Comparison of ENCODE assay signal across 25 cellular contexts in the genomic region with DNA sequence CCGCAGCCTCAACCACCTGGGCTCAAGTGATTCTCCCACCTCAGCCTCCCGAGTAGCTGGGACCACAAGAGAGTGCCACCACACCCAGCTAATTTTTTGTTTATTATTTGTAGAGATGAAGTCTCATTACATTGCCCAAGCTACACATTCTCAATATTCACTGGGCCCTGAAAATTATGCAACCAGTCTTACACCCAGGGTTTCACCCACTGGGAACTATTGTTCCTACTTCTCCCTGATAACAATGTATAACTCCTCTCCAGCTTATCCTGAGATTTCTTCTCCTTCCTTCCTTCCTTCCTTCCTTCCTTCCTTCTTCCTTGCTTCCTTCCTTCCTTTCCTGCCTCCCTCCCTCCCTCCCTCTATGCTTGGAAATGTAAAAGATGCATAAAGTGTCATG. TPM values are rescaled to one million over a fixed set of nuclear protein-coding genes. Genes with fewer than 3 reads are reported as not detected.
DNase-seq lines count a peak whose midpoint lies in the region; ATAC-seq and TF ChIP-seq lines count a peak whose summit lies in the region.
"Had no signal": no experiment of that assay in that cellular context is flagged by ENCODE, and none has a peak within 500 bp of the region (broad histone marks: within the 10 kb centered on the region; RNA-seq: fewer than 3 reads in every experiment).

No MANE protein-coding gene starts in this region.

- peaks cover 4% of the 10 kb centered on the region for H3K36me3 Mint-ChIP-seq in endothelial cell (ENCODE audit: low read depth, unreplicated experiment)
- H3K36me3 Mint-ChIP-seq in Caco-2 (ENCODE audit: insufficient read depth, unreplicated experiment): no peaks in the 10 kb centered on the region
- H3K36me3 Mint-ChIP-seq: CD8-positive, alpha-beta T cell had no signal

- H3K27ac Mint-ChIP-seq in endothelial cell (ENCODE audit: unreplicated experiment): peak overlapping the region; percentile 25
- no peak overlapping the region for H3K27ac Mint-ChIP-seq in Caco-2 (ENCODE audit: unreplicated experiment)
- H3K27ac Mint-ChIP-seq: B cell; CD4-positive, alpha-beta T cell; CD8-positive, alpha-beta T cell had no signal

- POLR2A ChIA-PET in A673 (lab: Charles Lee; ENCODE audit: low non-redundant PET) (no interaction called here), Caco-2 (lab: Charles Lee) (no interaction called here)

- no peak for ATAC-seq in GM19023 (IDR thresholded peaks at IDR 0.05; ENCODE audit: unreplicated experiment)
- ATAC-seq: A549; CD8-positive, alpha-beta T cell; GM12878 had no signal

- intact Hi-C loops in A673 (cut with micrococcal nuclease; ENCODE audit: unreplicated experiment) (no loop called here), Caco-2 (cut with micrococcal nuclease; ENCODE audit: unreplicated experiment) (no loop called here)

- no peaks in the 10 kb centered on the region for H3K9me3 Mint-ChIP-seq in endothelial cell (ENCODE audit: unreplicated experiment)
- H3K9me3 Mint-ChIP-seq in Caco-2 (ENCODE audit: unreplicated experiment): no peaks in the 10 kb centered on the region
- H3K9me3 Mint-ChIP-seq: CD4-positive, alpha-beta T cell; CD8-positive, alpha-beta T cell had no signal

- H3K27me3 ChIP-seq in A673 (replicated peaks; ENCODE audit: insufficient read depth, low read depth, low read length, poor library complexity): no peaks in the 10 kb centered on the region
- no peaks in the 10 kb centered on the region for H3K27me3 ChIP-seq in Caco-2 (replicated peaks; ENCODE audit: control insufficient read depth, insufficient read depth, low read length)
- H3K27me3 ChIP-seq: BLaER1 treated with 17β-estradiol and CSF1 and Interleukin-3, amounts not matched to agents 10 nM and 100 nM had no signal

- H3K9ac ChIP-seq in SK-N-MC (ENCODE audit: insufficient read length): no peak overlapping the region
- H3K9ac ChIP-seq: BLaER1 treated with 17β-estradiol and CSF1 and Interleukin-3, amounts not matched to agents 10 nM and 100 nM had no signal

- peaks cover 15% of the 10 kb centered on the region for H3K4me1 Mint-ChIP-seq in endothelial cell (ENCODE audit: unreplicated experiment)
- no peaks in the 10 kb centered on the region for H3K4me1 Mint-ChIP-seq in Caco-2 (ENCODE audit: low read depth, unreplicated experiment)
- H3K4me1 Mint-ChIP-seq: B cell had no signal

- no peak overlapping the region for H3K27ac ChIP-seq in A673 (ENCODE audit: low read depth, low read length, poor library complexity, severe bottlenecking)
- peak overlapping the region; percentile 42; the same call in 1 of the 2 replicates for H3K27ac ChIP-seq in SK-N-MC
- H3K27ac ChIP-seq: 22Rv1; A549; BLaER1 treated with 17β-estradiol and CSF1 and Interleukin-3, amounts not matched to agents 10 nM and 100 nM; C4-2B had no signal

- BruUV-seq in A673 (replicated peaks; lab: Mats Ljungman, UMichigan) (no TSS peak), Caco-2 (replicated peaks; lab: Mats Ljungman, UMichigan) (no TSS peak)

- CTCF ChIA-PET in A673 (lab: Charles Lee): interaction anchor here (0.6 kb wide), 1 partner anchor 74 kb away, joined by 3 read pairs; no protein-coding TSS in a partner anchor
- CTCF ChIA-PET in Caco-2 (lab: Charles Lee): interaction anchor here (1.0 to 1.6 kb wide), 2 partner anchors 20 to 134 kb away, joined by 3 to 5 read pairs; no protein-coding TSS in a partner anchor

- H3K4me1 ChIP-seq in A673 (ENCODE audit: insufficient read depth, low read length, poor library complexity, severe bottlenecking) (peaks cover 8% of the 10 kb centered on the region), Caco-2 (no peaks in the 10 kb centered on the region)

- TF ChIP-seq CTCF in A673 (conservative IDR thresholded peaks at IDR 0.05; ENCODE audit: low read depth, low read length) (no peak), endothelial cell (IDR thresholded peaks at IDR 0.05; ENCODE audit: unreplicated experiment) (no peak), Caco-2 (IDR thresholded peaks at IDR 0.05; ENCODE audit: insufficient read depth in 1 of 2, low read depth in 1 of 2, low read length in 1 of 2, severe bottlenecking in 1 of 2, unreplicated experiment in 1 of 2) (no peak)

- no peaks in the 10 kb centered on the region for H3K36me3 ChIP-seq in A673 (ENCODE audit: insufficient read depth, low read length, poor library complexity, severe bottlenecking)
- no peaks in the 10 kb centered on the region for H3K36me3 ChIP-seq in SK-N-MC (ENCODE audit: insufficient read depth, low read length)
- H3K36me3 ChIP-seq in Caco-2 (ENCODE audit: control insufficient read depth, insufficient read depth, low read length): no peaks in the 10 kb centered on the region
- H3K36me3 ChIP-seq: BLaER1 treated with 17β-estradiol and CSF1 and Interleukin-3, amounts not matched to agents 10 nM and 100 nM had no signal

- H3K4me3 ChIP-seq in A673 (ENCODE audit: low read depth, low read length, poor library complexity, severe bottlenecking): no peak overlapping the region
- no peak overlapping the region for H3K4me3 ChIP-seq in SK-N-MC
- no peak overlapping the region for H3K4me3 ChIP-seq in Caco-2 (ENCODE audit: low read depth, low read length)
- H3K4me3 ChIP-seq: A549; BLaER1 treated with 17β-estradiol and CSF1 and Interleukin-3, amounts not matched to agents 10 nM and 100 nM; GM12878 had no signal

- H3K27me3 Mint-ChIP-seq in endothelial cell (ENCODE audit: unreplicated experiment) (peaks cover 1% of the 10 kb centered on the region), Caco-2 (ENCODE audit: insufficient read depth, unreplicated experiment) (no peaks in the 10 kb centered on the region)

- no peaks in the 10 kb centered on the region for H3K9me3 ChIP-seq in A673 (ENCODE audit: low read depth, low read length, poor library complexity, severe bottlenecking)
- H3K9me3 ChIP-seq in SK-N-MC (ENCODE audit: low read depth, low read length): no peaks in the 10 kb centered on the region
- H3K9me3 ChIP-seq in Caco-2: no peaks in the 10 kb centered on the region
- H3K9me3 ChIP-seq: A549; BLaER1 treated with 17β-estradiol and CSF1 and Interleukin-3, amounts not matched to agents 10 nM and 100 nM had no signal

- H3K4me3 Mint-ChIP-seq in endothelial cell (ENCODE audit: unreplicated experiment): no peak overlapping the region
- no peak overlapping the region for H3K4me3 Mint-ChIP-seq in Caco-2 (ENCODE audit: unreplicated experiment)
- H3K4me3 Mint-ChIP-seq: B cell; CD4-positive, alpha-beta T cell; CD8-positive, alpha-beta T cell had no signal

- DNase-seq in A673 (ENCODE audit: low spot score) (peak; percentile 57), SK-N-MC (ENCODE audit: low read depth, low spot score) (peak; percentile 22), endothelial cell (ENCODE audit: low spot score) (no peak), Caco-2 (no peak), AML-193 (lab: John Stamatoyannopoulos, UW) (no peak)
- DNase-seq: ACHN; CD4-positive, alpha-beta T cell; CD8-positive, alpha-beta T cell; DMS 273 treated with DMSO at 0.1 percent for 48 hours; DMS153; DMS53; DMS79; DND-41; EL; GDM1 had no signal

RNA-seq across cellular contexts. Expression of gene VSIG8, which starts 11.1 kb away (rescaled TPM):
- total RNA-seq in A673 (2021): not detected in 2 replicates
- not detected for total RNA-seq in endothelial cell (ENCODE audit: unreplicated experiment)
- total RNA-seq in Caco-2 (2022): not detected in 2 replicates
- total RNA-seq: A172; B cell; CD4-positive, alpha-beta T cell; CD8-positive, alpha-beta T cell; Daoy; G401; GM12878 had no signal

RNA-seq across cellular contexts. Expression of gene CFAP45, which starts 26.4 kb away (rescaled TPM):
- total RNA-seq in A673 (2021): 1.5 and 3.6 TPM in 2 replicates
- 1.0 TPM for total RNA-seq in endothelial cell (ENCODE audit: unreplicated experiment)
- total RNA-seq in Caco-2 (2022): 1.1 and 1.5 TPM in 2 replicates
- total RNA-seq: G401 had no signal

RNA-seq across cellular contexts. Expression of gene SLAMF8, which starts 46.9 kb away (rescaled TPM):
- total RNA-seq in A673 (2021) (not detected in 2 replicates), endothelial cell (ENCODE audit: unreplicated experiment) (not detected), Caco-2 (2022) (not detected in 2 replicates)
- total RNA-seq: A172, G401 had no signal

RNA-seq across cellular contexts. Expression of gene TAGLN2, which starts 51.8 kb away (rescaled TPM):
- 155 and 198 TPM in 2 replicates for total RNA-seq in A673 (2021)
- 95.2 TPM for total RNA-seq in endothelial cell (ENCODE audit: unreplicated experiment)
- 518 and 531 TPM in 2 replicates for total RNA-seq in Caco-2 (2022)

Comparison
In these comparisons a context has a peak if more than half of its experiments do, and no peak if none do; other contexts are left out.
1. DNase-seq: peak in A673 (single experiment) and SK-N-MC (single experiment); none in endothelial cell (single experiment), Caco-2 (0 of 2) and AML-193 (0 of 2).